Comparison of ENCODE assay signal across 9 cellular contexts in the genomic region with DNA sequence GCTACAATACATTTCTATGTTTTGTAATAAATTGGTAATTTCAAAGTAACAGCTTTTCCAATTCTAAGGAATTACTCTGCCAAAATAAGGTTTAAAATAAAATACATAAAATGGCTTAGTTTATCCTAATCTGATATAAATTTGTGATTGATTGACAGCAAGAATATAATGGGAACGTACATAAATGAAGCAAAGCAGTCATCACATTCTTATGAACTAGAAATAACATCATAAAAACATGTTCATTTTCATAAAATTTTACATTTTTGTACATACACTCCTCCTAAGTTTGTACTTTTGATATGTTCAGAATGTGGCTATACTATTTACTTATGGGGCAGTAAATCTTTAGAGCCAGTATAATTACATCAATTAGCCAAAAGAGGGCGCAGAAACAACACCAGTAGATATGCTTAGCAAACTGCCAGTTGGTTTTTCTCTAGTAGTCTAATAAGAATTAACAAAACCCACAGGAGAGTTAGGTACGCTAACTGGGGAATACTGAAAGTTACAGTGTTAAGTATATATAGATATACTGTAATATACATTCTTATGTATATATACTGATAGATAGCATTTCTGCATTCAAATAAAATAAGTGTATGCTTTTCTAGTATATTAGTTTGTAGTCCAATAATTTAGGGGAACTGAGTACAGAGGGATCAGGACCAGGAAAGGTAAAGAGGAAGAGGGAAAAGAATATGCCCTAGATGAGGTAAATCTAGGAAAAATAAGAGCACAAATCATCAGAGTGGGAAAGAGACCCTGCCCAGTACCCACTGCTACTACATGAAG.
DNase-seq lines count a peak whose midpoint lies in the region; ATAC-seq, FAIRE-seq and TF ChIP-seq lines count a peak whose summit lies in the region.
"Had no signal": no experiment of that assay in that cellular context is flagged by ENCODE, and none has a peak within 500 bp of the region (broad histone marks: within the 10 kb centered on the region; RNA-seq: fewer than 3 reads in every experiment).

No MANE protein-coding gene starts in this region.

- no peaks in the 10 kb centered on the region for H4K20me1 ChIP-seq in GM12878 (ENCODE audit: control insufficient read depth, insufficient read depth)
- no peaks in the 10 kb centered on the region for H4K20me1 ChIP-seq in keratinocyte (ENCODE audit: control insufficient read depth, extremely low read depth, insufficient read depth, low read length)

- no peak overlapping the region for H3K9ac ChIP-seq in GM12878 (ENCODE audit: control insufficient read depth, insufficient read depth, low read length)
- no peak overlapping the region for H3K9ac ChIP-seq in keratinocyte (ENCODE audit: control insufficient read depth, extremely low read depth, insufficient read depth, low read length)

- peak; percentile 80 for ATAC-seq in GM18861 (IDR thresholded peaks at IDR 0.05; ENCODE audit: unreplicated experiment)
- peak; percentile 83 for ATAC-seq in HG03060 (IDR thresholded peaks at IDR 0.05; ENCODE audit: low read depth, unreplicated experiment)
- ATAC-seq in GM12878, result peak; percentile 92

- POLR2A ChIA-PET in GM12878 (lab: Charles Lee), result no interaction called here

- H3K36me3 Mint-ChIP-seq in CD14-positive monocyte, result no peaks in the 10 kb centered on the region

- no peaks in the 10 kb centered on the region for H3K27me3 Mint-ChIP-seq in CD14-positive monocyte (ENCODE audit: low read depth in 3 of 3)

- no peak overlapping the region for H3K4me2 ChIP-seq in GM12878 (ENCODE audit: control insufficient read depth, insufficient read depth)
- no peak overlapping the region for H3K4me2 ChIP-seq in keratinocyte (ENCODE audit: control insufficient read depth, extremely low read depth, insufficient read depth, low read depth, low read length)

- H3K27ac ChIP-seq in GM12878 (ENCODE audit: control insufficient read depth, insufficient read depth) (no peak overlapping the region), keratinocyte (ENCODE audit: control insufficient read depth, insufficient read depth, low read length) (no peak overlapping the region), vagina (no peak overlapping the region)
- H3K27ac ChIP-seq: skin epidermis had no signal

- FAIRE-seq in GM12878 (lab: Jason Lieb, UNC) (peak; percentile 47), keratinocyte (lab: Jason Lieb, UNC) (no peak)

- H3K79me2 ChIP-seq in GM12878 (ENCODE audit: control insufficient read depth, insufficient read depth, low read length) (no peaks in the 10 kb centered on the region), keratinocyte (ENCODE audit: control insufficient read depth, insufficient read depth, low read length) (no peaks in the 10 kb centered on the region)

- H3K9me1 ChIP-seq in keratinocyte (ENCODE audit: control insufficient read depth, extremely low read depth, insufficient read depth, low read length), result no peaks in the 10 kb centered on the region

- no peaks in the 10 kb centered on the region for H3K27me3 ChIP-seq in GM12878 (replicated peaks in 1 of 2; ENCODE audit: control insufficient read depth in 2 of 2, insufficient read depth in 2 of 2, low read length in 1 of 2)
- no peaks in the 10 kb centered on the region for H3K27me3 ChIP-seq in keratinocyte (ENCODE audit: control insufficient read depth, extremely low read depth, insufficient read depth, low read length)
- H3K27me3 ChIP-seq in vagina, result no peaks in the 10 kb centered on the region

- 56% methylated on average over 3 of the region's 3 CpGs for WGBS in GM12878 (ENCODE audit: insufficient coverage, insufficient replicate concordance, low lambda C conversion rate, missing lambda C conversion rate)

- TF ChIP-seq CTCF in CD14-positive monocyte (IDR thresholded peaks at IDR 0.05) (peak; percentile 56), GM12878 (IDR thresholded peaks at IDR 0.05 in 2 of 3, conservative IDR thresholded peaks at IDR 0.05 in 1 of 3; ENCODE audit: control insufficient read depth in 2 of 3, extremely low read depth in 1 of 3, insufficient read depth in 1 of 3, low read depth in 3 of 3, low read length in 3 of 3) (peak; percentile 53 to 65 (median 57)), keratinocyte (optimal IDR thresholded peaks at IDR 0.05 in 1 of 3, IDR thresholded peaks at IDR 0.05 in 1 of 3, conservative IDR thresholded peaks at IDR 0.05 in 1 of 3; ENCODE audit: extremely low read depth in 1 of 3, insufficient read depth in 2 of 3, low read length in 3 of 3) (peak in 2 of 3 experiments; percentile 34 to 51), vagina (IDR thresholded peaks at IDR 0.05) (peak in 2 of 3 experiments; percentile 30)

- CTCF ChIA-PET in GM12878 (lab: Yijun Ruan, JAX), result interaction anchor here (0.7 to 5.5 kb wide), 18 partner anchors 9 to 174 kb away, joined by 3 to 135 read pairs (median 5); no protein-coding TSS in a partner anchor

- dilution Hi-C loops in keratinocyte (cut with MboI; ENCODE audit: extremely low pct_ligation_motif_present, low sequenced_read_pairs), result no loop called here

- no peak for TF ChIP-seq POLR2A in GM12878 (IDR thresholded peaks at IDR 0.05; ENCODE audit: low read depth, low read length)
- TF ChIP-seq POLR2A in vagina (IDR thresholded peaks at IDR 0.05), result no peak

- no peak overlapping the region for H3K4me3 Mint-ChIP-seq in CD14-positive monocyte

- DNase-seq in CD14-positive monocyte (ENCODE audit: low spot score) (no peak), NCI-H2196 treated with DMSO at 0.1 percent for 48 hours (lab: John Stamatoyannopoulos, UW; ENCODE audit: unreplicated experiment) (peak; percentile 83), GM12878 (ENCODE audit: low read depth, low spot score) (no peak), keratinocyte (ENCODE audit: low read depth, low spot score) (no peak), vagina (ENCODE audit: extremely low spot score in 2 of 2) (no peak)
- no peak for DNase-seq in activated CD4-positive, alpha-beta T cell treated with anti-CD3 and anti-CD28 coated beads, Interleukin-2, amount 50 U/mL, for 4 hours

- H3K9me3 ChIP-seq in GM12878 (replicated peaks; ENCODE audit: control insufficient read depth, insufficient read depth, low read length) (no peaks in the 10 kb centered on the region), keratinocyte (ENCODE audit: control insufficient read depth, low read depth, low read length) (no peaks in the 10 kb centered on the region), vagina (no peaks in the 10 kb centered on the region)

- H3K4me3 ChIP-seq in GM12878 (no peak overlapping the region), keratinocyte (ENCODE audit: control insufficient read depth in 2 of 3, extremely low read depth in 1 of 3, insufficient read depth in 2 of 3, low read depth in 1 of 3, low read length in 3 of 3) (no peak overlapping the region), vagina (no peak overlapping the region)
- H3K4me3 ChIP-seq: skin epidermis had no signal

- RAD21 ChIA-PET in GM12878 (lab: Charles Lee; ENCODE audit: unreplicated experiment), result interaction anchor here (0.7 to 2.2 kb wide), 7 partner anchors 31 to 153 kb away, joined by 3 to 35 read pairs (median 7); no protein-coding TSS in a partner anchor

- H3K4me1 ChIP-seq in GM12878 (ENCODE audit: control insufficient read depth, insufficient read depth, low read length) (no peaks in the 10 kb centered on the region), keratinocyte (ENCODE audit: control insufficient read depth, extremely low read depth, insufficient read depth, low read length) (no peaks in the 10 kb centered on the region), vagina (no peaks in the 10 kb centered on the region)

- H3K9me3 Mint-ChIP-seq in CD14-positive monocyte, result no peaks in the 10 kb centered on the region

- no TSS peak for BruUV-seq in GM12878 (replicated peaks; lab: Mats Ljungman, UMichigan)

- peak; percentile 81 for TF ChIP-seq RAD21 in GM12878 (IDR thresholded peaks at IDR 0.05; ENCODE audit: insufficient read depth, low read depth, low read length)

- H3K4me1 Mint-ChIP-seq in CD14-positive monocyte, result no peaks in the 10 kb centered on the region

- SMC1A ChIA-PET in GM12878 (lab: Charles Lee; ENCODE audit: uncharacterized antibody, unreplicated experiment), result interaction anchor here (0.7 to 4.0 kb wide), 10 partner anchors 9 to 153 kb away, joined by 3 to 52 read pairs (median 6); no protein-coding TSS in a partner anchor

- H2AFZ ChIP-seq in GM12878 (ENCODE audit: control insufficient read depth, low read depth, low read length) (no peak overlapping the region), keratinocyte (ENCODE audit: control insufficient read depth, low read length) (no peak overlapping the region)

- no peak for TF ChIP-seq EP300 in GM12878 (IDR thresholded peaks at IDR 0.05; ENCODE audit: borderline replicate concordance in 1 of 2, control insufficient read depth in 1 of 2, low read depth in 2 of 2, low read length in 2 of 2)

- in situ Hi-C loops in GM12878 (cut with MboI), result no loop called here

- H3K27ac Mint-ChIP-seq in CD14-positive monocyte, result no peak overlapping the region

- intact Hi-C loops in CD14-positive monocyte (cut with micrococcal nuclease) (loop anchor here in 1 of 2 donors (5.0 kb wide), 1 partner anchor 151 kb away; no protein-coding TSS in a partner anchor), GM12878 (cut with micrococcal nuclease; ENCODE audit: unreplicated experiment) (loop anchor here (1.0 to 2.0 kb wide), 2 partner anchors 152 to 230 kb away; no protein-coding TSS in a partner anchor), vagina (cut with DNase I) (loop anchor here (10.0 kb wide), 2 partner anchors 148 to 518 kb away; no protein-coding TSS in a partner anchor)

- H3K36me3 ChIP-seq in GM12878 (ENCODE audit: control insufficient read depth in 2 of 2, insufficient read depth in 2 of 2, low read length in 1 of 2) (peaks cover 0 to 3% of the 10 kb centered on the region in 2 experiments; a peak in 2 of 4 replicates), keratinocyte (ENCODE audit: control insufficient read depth in 2 of 2, extremely low read depth in 1 of 2, insufficient read depth in 2 of 2, low read length in 2 of 2) (no peaks in the 10 kb centered on the region), vagina (peaks cover 0 to 9% of the 10 kb centered on the region in 2 donors)

TF ChIP-seq in GM12878, 131 proteins besides CTCF, POLR2A, EP300 and RAD21 (continues in another document):
- TF ChIP-seq SMARCA5 (IDR thresholded peaks at IDR 0.05) (no peak), PKNOX1 (IDR thresholded peaks at IDR 0.05) (peak; percentile 50), TCF12 (IDR thresholded peaks at IDR 0.05; ENCODE audit: low read depth, low read length) (no peak), ASH2L (IDR thresholded peaks at IDR 0.05; ENCODE audit: borderline replicate concordance, low read depth) (no peak), BACH1 (IDR thresholded peaks at IDR 0.05; ENCODE audit: borderline replicate concordance) (no peak), RAD51 (IDR thresholded peaks at IDR 0.05) (no peak)
